In the genomic region with DNA sequence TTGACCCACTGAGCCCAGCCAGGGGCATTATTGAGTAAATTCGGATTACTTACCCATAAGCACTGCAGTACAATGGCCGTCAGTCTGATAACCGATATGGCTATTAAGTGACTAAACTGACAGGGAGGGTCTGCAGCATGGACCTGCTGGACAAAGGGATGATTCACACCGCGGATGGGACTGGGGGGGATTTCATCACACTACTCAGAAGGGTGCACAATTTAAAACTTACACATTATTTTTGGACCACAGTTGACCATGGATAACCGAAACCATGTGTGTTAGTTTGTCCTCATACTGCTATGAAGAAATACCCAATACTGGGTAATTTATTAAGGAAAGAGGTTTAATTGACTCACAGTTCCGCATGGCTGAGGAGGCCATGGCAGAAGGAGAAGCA, we compare ENCODE assay signal across 27 cellular contexts.
"Had no signal": no experiment of that assay in that cellular context is flagged by ENCODE, and none has a peak within 500 bp of the region (broad histone marks: within the 10 kb centered on the region; RNA-seq: fewer than 3 reads in every experiment).

No MANE protein-coding gene starts in this region.

- H3K27me3 Mint-ChIP-seq: activated CD4-positive, alpha-beta memory T cell treated with anti-CD3 and anti-CD28 coated beads, Interleukin-2, amount 10 ng/mL, durations not matched to agents 7 days and 5 days; activated CD4-positive, alpha-beta T cell treated with anti-CD3 and anti-CD28 coated beads, Interleukin-2, amount 10 ng/mL, durations not matched to agents 7 days and 5 days; activated naive CD8-positive, alpha-beta T cell; activated T-helper 17 cell treated with anti-CD3 and anti-CD28 coated beads, Interleukin-2, amount 50 U/mL, for 72 hours; central memory CD8-positive, alpha-beta T cell; effector memory CD8-positive, alpha-beta T cell had no signal

- DNase-seq: activated CD4-positive, alpha-beta memory T cell treated with anti-CD3 and anti-CD28 coated beads, Interleukin-2, amount 10 ng/mL, durations not matched to agents 7 days and 5 days; activated CD4-positive, alpha-beta T cell treated with anti-CD3 and anti-CD28 coated beads for 1 hour; activated CD4-positive, alpha-beta T cell treated with anti-CD3 and anti-CD28 coated beads for 4 hours; activated CD4-positive, alpha-beta T cell treated with anti-CD3 and anti-CD28 coated beads, Interleukin-2, amount 10 ng/mL, durations not matched to agents 7 days and 5 days; activated CD4-positive, alpha-beta T cell treated with anti-CD3 and anti-CD28 coated beads, Interleukin-2, amount 50 U/mL, for 4 hours; activated CD4-positive, CD25-positive, alpha-beta regulatory T cell; activated CD8-positive, alpha-beta memory T cell treated with anti-CD3 and anti-CD28 coated beads, Interleukin-2, amount 50 U/mL, for 48 hours; activated effector memory CD4-positive, alpha-beta T cell treated with Interleukin-2 at 50 U/mL for 16 hours; activated gamma-delta T cell treated with Interleukin-2 at 50 U/mL for 16 hours; activated naive CD4-positive, alpha-beta T cell treated with anti-CD3 and anti-CD28 coated beads, Interleukin-2, amount 50 U/mL, for 16 hours; activated naive CD4-positive, alpha-beta T cell treated with Interleukin-2 at 50 U/mL for 16 hours; activated T-cell treated with anti-CD3 and anti-CD28 coated beads, Interleukin-2, amount 50 U/mL, for 4 hours; amniotic stem cell; anterior cingulate cortex; brain microvascular endothelial cell; cortex of kidney; dermis blood vessel endothelial cell; effector CD4-positive, alpha-beta T cell; effector memory CD8-positive, alpha-beta T cell; head of caudate nucleus; hypothalamus; T-helper 1 cell; T-helper 2 cell had no signal

- H3K27me3 ChIP-seq: brain microvascular endothelial cell, esophagus muscularis mucosa had no signal

- H3K4me3 Mint-ChIP-seq: activated CD4-positive, alpha-beta memory T cell treated with anti-CD3 and anti-CD28 coated beads, Interleukin-2, amount 10 ng/mL, durations not matched to agents 7 days and 5 days; activated CD4-positive, alpha-beta T cell treated with anti-CD3 and anti-CD28 coated beads, Interleukin-2, amount 10 ng/mL, durations not matched to agents 7 days and 5 days; activated naive CD8-positive, alpha-beta T cell; activated T-cell treated with anti-CD3 and anti-CD28 coated beads, Interleukin-2, amount 50 U/mL, for 4 hours; activated T-helper 17 cell treated with anti-CD3 and anti-CD28 coated beads, Interleukin-2, amount 50 U/mL, for 72 hours; central memory CD8-positive, alpha-beta T cell; effector memory CD8-positive, alpha-beta T cell had no signal

- ATAC-seq: activated T-cell treated with anti-CD3 and anti-CD28 coated beads, Interleukin-2, amount 50 U/mL, for 4 hours; activated T-helper 17 cell treated with anti-CD3 and anti-CD28 coated beads, Interleukin-2, amount 50 U/mL, for 72 hours; effector memory CD8-positive, alpha-beta T cell had no signal

- H3K9me3 Mint-ChIP-seq: activated T-helper 17 cell treated with anti-CD3 and anti-CD28 coated beads, Interleukin-2, amount 50 U/mL, for 72 hours; central memory CD8-positive, alpha-beta T cell; effector memory CD8-positive, alpha-beta T cell had no signal

- H3K4me3 ChIP-seq: esophagus muscularis mucosa had no signal

- H3K27ac Mint-ChIP-seq: activated CD4-positive, alpha-beta memory T cell treated with anti-CD3 and anti-CD28 coated beads, Interleukin-2, amount 10 ng/mL, durations not matched to agents 7 days and 5 days; activated CD4-positive, alpha-beta T cell treated with anti-CD3 and anti-CD28 coated beads, Interleukin-2, amount 10 ng/mL, durations not matched to agents 7 days and 5 days; activated naive CD8-positive, alpha-beta T cell; activated T-helper 17 cell treated with anti-CD3 and anti-CD28 coated beads, Interleukin-2, amount 50 U/mL, for 72 hours; effector memory CD8-positive, alpha-beta T cell had no signal

- H3K27ac ChIP-seq: brain microvascular endothelial cell had no signal
